In the genomic region with DNA sequence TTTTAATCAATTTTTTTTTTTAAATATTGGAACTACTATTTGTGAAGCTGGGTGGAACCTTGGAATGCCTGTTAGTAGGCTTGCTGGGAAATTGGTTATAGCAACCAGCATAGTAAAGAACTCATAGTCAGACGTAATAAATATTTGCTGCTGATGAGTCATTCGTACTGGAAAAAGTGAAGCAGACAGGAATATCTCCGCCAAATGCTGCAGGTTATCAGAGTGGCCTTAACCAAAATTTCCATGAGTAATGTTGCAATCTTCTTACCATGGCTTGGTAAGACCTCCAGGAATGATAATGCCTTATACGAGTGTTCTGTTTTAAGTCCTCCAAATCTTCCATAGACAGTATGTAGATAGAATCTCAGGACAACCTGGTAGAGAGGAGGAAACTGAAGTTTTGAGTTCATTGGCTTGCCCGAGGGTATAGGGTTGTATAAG, we compare ENCODE assay signal across 1 cellular context.
TF ChIP-seq lines count a peak whose summit lies in the region.

No MANE protein-coding gene starts in this region.

TF ChIP-seq in HEK293, 187 proteins besides CTCF, POLR2A, EP300 and RAD21 (continued from another document and continues in another):
- TF ChIP-seq, protein P1, sequence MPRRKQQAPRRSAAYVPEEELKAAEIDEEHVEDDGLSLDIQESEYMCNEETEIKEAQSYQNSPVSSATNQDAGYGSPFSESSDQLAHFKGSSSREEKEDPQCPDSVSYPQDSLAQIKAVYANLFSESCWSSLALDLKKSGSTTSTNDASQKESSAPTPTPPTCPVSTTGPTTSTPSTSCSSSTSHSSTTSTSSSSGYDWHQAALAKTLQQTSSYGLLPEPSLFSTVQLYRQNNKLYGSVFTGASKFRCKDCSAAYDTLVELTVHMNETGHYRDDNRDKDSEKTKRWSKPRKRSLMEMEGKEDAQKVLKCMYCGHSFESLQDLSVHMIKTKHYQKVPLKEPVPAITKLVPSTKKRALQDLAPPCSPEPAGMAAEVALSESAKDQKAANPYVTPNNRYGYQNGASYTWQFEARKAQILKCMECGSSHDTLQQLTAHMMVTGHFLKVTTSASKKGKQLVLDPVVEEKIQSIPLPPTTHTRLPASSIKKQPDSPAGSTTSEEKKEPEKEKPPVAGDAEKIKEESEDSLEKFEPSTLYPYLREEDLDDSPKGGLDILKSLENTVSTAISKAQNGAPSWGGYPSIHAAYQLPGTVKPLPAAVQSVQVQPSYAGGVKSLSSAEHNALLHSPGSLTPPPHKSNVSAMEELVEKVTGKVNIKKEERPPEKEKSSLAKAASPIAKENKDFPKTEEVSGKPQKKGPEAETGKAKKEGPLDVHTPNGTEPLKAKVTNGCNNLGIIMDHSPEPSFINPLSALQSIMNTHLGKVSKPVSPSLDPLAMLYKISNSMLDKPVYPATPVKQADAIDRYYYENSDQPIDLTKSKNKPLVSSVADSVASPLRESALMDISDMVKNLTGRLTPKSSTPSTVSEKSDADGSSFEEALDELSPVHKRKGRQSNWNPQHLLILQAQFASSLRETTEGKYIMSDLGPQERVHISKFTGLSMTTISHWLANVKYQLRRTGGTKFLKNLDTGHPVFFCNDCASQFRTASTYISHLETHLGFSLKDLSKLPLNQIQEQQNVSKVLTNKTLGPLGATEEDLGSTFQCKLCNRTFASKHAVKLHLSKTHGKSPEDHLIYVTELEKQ (tag by site-specific recombination; IDR thresholded peaks at IDR 0.05; ENCODE audit: borderline replicate concordance) = peak; percentile 41; the same call in 1 of the 2 replicates
- TF ChIP-seq ZNF311 (tag by site-specific recombination; IDR thresholded peaks at IDR 0.05; ENCODE audit: borderline replicate concordance) = no peak
- no peak for TF ChIP-seq ZNF837 (tag by site-specific recombination; IDR thresholded peaks at IDR 0.05)
- TF ChIP-seq HOXA7 (CRISPR knock-in tag; IDR thresholded peaks at IDR 0.05; ENCODE audit: borderline replicate concordance) = no peak
- no peak for TF ChIP-seq REPIN1 (tag by site-specific recombination; IDR thresholded peaks at IDR 0.05; ENCODE audit: low read depth)
- no peak for TF ChIP-seq ZNF658 (tag by site-specific recombination; IDR thresholded peaks at IDR 0.05)
- no peak for TF ChIP-seq ZNF433 (tag by site-specific recombination; IDR thresholded peaks at IDR 0.05; ENCODE audit: low read depth)
- TF ChIP-seq, protein P2, sequence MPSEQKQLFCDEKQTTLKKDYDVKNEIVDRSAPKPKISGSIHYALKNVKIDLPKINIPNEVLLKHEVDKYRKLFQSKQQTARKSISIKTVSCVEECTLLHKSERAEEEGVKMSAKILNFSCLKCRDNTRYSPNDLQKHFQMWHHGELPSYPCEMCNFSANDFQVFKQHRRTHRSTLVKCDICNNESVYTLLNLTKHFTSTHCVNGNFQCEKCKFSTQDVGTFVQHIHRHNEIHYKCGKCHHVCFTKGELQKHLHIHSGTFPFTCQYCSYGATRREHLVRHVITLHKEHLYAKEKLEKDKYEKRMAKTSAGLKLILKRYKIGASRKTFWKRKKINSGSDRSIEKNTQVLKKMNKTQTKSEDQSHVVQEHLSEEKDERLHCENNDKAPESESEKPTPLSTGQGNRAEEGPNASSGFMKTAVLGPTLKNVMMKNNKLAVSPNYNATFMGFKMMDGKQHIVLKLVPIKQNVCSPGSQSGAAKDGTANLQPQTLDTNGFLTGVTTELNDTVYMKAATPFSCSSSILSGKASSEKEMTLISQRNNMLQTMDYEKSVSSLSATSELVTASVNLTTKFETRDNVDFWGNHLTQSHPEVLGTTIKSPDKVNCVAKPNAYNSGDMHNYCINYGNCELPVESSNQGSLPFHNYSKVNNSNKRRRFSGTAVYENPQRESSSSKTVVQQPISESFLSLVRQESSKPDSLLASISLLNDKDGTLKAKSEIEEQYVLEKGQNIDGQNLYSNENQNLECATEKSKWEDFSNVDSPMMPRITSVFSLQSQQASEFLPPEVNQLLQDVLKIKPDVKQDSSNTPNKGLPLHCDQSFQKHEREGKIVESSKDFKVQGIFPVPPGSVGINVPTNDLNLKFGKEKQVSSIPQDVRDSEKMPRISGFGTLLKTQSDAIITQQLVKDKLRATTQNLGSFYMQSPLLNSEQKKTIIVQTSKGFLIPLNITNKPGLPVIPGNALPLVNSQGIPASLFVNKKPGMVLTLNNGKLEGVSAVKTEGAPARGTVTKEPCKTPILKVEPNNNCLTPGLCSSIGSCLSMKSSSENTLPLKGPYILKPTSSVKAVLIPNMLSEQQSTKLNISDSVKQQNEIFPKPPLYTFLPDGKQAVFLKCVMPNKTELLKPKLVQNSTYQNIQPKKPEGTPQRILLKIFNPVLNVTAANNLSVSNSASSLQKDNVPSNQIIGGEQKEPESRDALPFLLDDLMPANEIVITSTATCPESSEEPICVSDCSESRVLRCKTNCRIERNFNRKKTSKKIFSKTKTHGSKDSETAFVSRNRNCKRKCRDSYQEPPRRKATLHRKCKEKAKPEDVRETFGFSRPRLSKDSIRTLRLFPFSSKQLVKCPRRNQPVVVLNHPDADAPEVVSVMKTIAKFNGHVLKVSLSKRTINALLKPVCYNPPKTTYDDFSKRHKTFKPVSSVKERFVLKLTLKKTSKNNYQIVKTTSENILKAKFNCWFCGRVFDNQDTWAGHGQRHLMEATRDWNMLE (tag by site-specific recombination; conservative IDR thresholded peaks at IDR 0.05; ENCODE audit: low read depth) = no peak
- no peak for TF ChIP-seq GLI2 (tag by site-specific recombination; IDR thresholded peaks at IDR 0.05; ENCODE audit: borderline replicate concordance, low read depth)
- no peak for TF ChIP-seq ZNF791 (tag by site-specific recombination; IDR thresholded peaks at IDR 0.05)
- TF ChIP-seq ZNF138 (tag by site-specific recombination; IDR thresholded peaks at IDR 0.05; ENCODE audit: borderline replicate concordance) = no peak
- TF ChIP-seq, protein P3, sequence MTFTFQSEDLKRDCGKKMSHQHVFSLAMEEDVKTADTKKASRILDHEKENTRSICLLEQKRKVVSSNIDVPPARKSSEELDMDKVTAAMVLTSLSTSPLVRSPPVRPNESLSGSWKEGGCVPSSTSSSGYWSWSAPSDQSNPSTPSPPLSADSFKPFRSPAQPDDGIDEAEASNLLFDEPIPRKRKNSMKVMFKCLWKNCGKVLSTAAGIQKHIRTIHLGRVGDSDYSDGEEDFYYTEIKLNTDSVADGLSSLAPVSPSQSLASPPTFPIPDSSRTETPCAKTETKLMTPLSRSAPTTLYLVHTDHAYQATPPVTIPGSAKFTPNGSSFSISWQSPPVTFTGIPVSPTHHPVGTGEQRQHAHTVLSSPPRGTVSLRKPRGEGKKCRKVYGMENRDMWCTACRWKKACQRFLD (tag by site-specific recombination; IDR thresholded peaks at IDR 0.05) = no peak
- TF ChIP-seq ZNF596 (tag by site-specific recombination; IDR thresholded peaks at IDR 0.05) = no peak
- TF ChIP-seq ZNF202 (tag by site-specific recombination; IDR thresholded peaks at IDR 0.05; ENCODE audit: borderline replicate concordance) = no peak
- TF ChIP-seq ZNF239 (tag by site-specific recombination; IDR thresholded peaks at IDR 0.05) = no peak
- TF ChIP-seq ZNF707 (tag by site-specific recombination; IDR thresholded peaks at IDR 0.05) = no peak
- peak; percentile 7; the same call in 1 of the 2 replicates for TF ChIP-seq OSR2 (tag by site-specific recombination; IDR thresholded peaks at IDR 0.05)
- TF ChIP-seq ZNF184 (tag by site-specific recombination; IDR thresholded peaks at IDR 0.05) = peak; percentile 13; the same call in 1 of the 2 replicates
- TF ChIP-seq KLF1 (tag by site-specific recombination; IDR thresholded peaks at IDR 0.05) = no peak
- no peak for TF ChIP-seq ZFP69B (tag by site-specific recombination; IDR thresholded peaks at IDR 0.05)
- no peak for TF ChIP-seq OVOL3 (tag by site-specific recombination; IDR thresholded peaks at IDR 0.05)
- no peak for TF ChIP-seq ZNF677 (tag by site-specific recombination; IDR thresholded peaks at IDR 0.05)
- TF ChIP-seq, protein P4, sequence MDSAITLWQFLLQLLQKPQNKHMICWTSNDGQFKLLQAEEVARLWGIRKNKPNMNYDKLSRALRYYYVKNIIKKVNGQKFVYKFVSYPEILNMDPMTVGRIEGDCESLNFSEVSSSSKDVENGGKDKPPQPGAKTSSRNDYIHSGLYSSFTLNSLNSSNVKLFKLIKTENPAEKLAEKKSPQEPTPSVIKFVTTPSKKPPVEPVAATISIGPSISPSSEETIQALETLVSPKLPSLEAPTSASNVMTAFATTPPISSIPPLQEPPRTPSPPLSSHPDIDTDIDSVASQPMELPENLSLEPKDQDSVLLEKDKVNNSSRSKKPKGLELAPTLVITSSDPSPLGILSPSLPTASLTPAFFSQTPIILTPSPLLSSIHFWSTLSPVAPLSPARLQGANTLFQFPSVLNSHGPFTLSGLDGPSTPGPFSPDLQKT (IDR thresholded peaks at IDR 0.05; ENCODE audit: borderline replicate concordance, low read depth, low read length) = no peak
- TF ChIP-seq, protein P5, sequence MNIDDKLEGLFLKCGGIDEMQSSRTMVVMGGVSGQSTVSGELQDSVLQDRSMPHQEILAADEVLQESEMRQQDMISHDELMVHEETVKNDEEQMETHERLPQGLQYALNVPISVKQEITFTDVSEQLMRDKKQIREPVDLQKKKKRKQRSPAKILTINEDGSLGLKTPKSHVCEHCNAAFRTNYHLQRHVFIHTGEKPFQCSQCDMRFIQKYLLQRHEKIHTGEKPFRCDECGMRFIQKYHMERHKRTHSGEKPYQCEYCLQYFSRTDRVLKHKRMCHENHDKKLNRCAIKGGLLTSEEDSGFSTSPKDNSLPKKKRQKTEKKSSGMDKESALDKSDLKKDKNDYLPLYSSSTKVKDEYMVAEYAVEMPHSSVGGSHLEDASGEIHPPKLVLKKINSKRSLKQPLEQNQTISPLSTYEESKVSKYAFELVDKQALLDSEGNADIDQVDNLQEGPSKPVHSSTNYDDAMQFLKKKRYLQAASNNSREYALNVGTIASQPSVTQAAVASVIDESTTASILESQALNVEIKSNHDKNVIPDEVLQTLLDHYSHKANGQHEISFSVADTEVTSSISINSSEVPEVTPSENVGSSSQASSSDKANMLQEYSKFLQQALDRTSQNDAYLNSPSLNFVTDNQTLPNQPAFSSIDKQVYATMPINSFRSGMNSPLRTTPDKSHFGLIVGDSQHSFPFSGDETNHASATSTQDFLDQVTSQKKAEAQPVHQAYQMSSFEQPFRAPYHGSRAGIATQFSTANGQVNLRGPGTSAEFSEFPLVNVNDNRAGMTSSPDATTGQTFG (tag by site-specific recombination; IDR thresholded peaks at IDR 0.05; ENCODE audit: borderline replicate concordance) = no peak
- TF ChIP-seq ZNF600 (tag by site-specific recombination; IDR thresholded peaks at IDR 0.05) = peak; percentile 51
- no peak for TF ChIP-seq YY2 (tag by site-specific recombination; IDR thresholded peaks at IDR 0.05)
- TF ChIP-seq, protein P6, sequence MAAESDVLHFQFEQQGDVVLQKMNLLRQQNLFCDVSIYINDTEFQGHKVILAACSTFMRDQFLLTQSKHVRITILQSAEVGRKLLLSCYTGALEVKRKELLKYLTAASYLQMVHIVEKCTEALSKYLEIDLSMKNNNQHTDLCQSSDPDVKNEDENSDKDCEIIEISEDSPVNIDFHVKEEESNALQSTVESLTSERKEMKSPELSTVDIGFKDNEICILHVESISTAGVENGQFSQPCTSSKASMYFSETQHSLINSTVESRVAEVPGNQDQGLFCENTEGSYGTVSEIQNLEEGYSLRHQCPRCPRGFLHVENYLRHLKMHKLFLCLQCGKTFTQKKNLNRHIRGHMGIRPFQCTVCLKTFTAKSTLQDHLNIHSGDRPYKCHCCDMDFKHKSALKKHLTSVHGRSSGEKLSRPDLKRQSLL (tag by site-specific recombination; IDR thresholded peaks at IDR 0.05) = no peak
- TF ChIP-seq, protein P7, sequence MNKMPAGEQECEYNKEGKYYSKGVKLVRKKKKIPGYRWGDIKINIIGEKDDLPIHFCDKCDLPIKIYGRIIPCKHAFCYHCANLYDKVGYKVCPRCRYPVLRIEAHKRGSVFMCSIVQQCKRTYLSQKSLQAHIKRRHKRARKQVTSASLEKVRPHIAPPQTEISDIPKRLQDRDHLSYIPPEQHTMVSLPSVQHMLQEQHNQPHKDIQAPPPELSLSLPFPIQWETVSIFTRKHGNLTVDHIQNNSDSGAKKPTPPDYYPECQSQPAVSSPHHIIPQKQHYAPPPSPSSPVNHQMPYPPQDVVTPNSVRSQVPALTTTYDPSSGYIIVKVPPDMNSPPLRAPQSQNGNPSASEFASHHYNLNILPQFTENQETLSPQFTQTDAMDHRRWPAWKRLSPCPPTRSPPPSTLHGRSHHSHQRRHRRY (tag by site-specific recombination; IDR thresholded peaks at IDR 0.05) = no peak
- TF ChIP-seq ZNF324 (tag by site-specific recombination; IDR thresholded peaks at IDR 0.05) = 0 out of 2 replicates have a peak, but pooled peaks have one; percentile 60
- no peak for TF ChIP-seq ZNF169 (tag by site-specific recombination; IDR thresholded peaks at IDR 0.05)
- peak; percentile 64 for TF ChIP-seq SP7 (tag by site-specific recombination; IDR thresholded peaks at IDR 0.05)
- no peak for TF ChIP-seq ZNF16 (tag by site-specific recombination; IDR thresholded peaks at IDR 0.05; ENCODE audit: low read depth)
- TF ChIP-seq, protein P8, sequence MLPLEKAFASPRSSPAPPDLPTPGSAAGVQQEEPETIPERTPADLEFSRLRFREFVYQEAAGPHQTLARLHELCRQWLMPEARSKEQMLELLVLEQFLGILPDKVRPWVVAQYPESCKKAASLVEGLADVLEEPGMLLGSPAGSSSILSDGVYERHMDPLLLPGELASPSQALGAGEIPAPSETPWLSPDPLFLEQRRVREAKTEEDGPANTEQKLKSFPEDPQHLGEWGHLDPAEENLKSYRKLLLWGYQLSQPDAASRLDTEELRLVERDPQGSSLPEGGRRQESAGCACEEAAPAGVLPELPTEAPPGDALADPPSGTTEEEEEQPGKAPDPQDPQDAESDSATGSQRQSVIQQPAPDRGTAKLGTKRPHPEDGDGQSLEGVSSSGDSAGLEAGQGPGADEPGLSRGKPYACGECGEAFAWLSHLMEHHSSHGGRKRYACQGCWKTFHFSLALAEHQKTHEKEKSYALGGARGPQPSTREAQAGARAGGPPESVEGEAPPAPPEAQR (tag by site-specific recombination; IDR thresholded peaks at IDR 0.05) = no peak
- no peak for TF ChIP-seq ZNF560 (tag by site-specific recombination; IDR thresholded peaks at IDR 0.05; ENCODE audit: borderline replicate concordance)
- no peak for TF ChIP-seq ZNF785 (tag by site-specific recombination; IDR thresholded peaks at IDR 0.05)
- TF ChIP-seq ZNF426 (tag by site-specific recombination; IDR thresholded peaks at IDR 0.05) = no peak
- no peak for TF ChIP-seq ZNF223 (tag by site-specific recombination; IDR thresholded peaks at IDR 0.05)
- TF ChIP-seq, protein P9, sequence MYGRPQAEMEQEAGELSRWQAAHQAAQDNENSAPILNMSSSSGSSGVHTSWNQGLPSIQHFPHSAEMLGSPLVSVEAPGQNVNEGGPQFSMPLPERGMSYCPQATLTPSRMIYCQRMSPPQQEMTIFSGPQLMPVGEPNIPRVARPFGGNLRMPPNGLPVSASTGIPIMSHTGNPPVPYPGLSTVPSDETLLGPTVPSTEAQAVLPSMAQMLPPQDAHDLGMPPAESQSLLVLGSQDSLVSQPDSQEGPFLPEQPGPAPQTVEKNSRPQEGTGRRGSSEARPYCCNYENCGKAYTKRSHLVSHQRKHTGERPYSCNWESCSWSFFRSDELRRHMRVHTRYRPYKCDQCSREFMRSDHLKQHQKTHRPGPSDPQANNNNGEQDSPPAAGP (tag by site-specific recombination; IDR thresholded peaks at IDR 0.05) = no peak
- TF ChIP-seq SCRT2 (tag by site-specific recombination; IDR thresholded peaks at IDR 0.05) = no peak
- TF ChIP-seq ZNF23 (tag by site-specific recombination; IDR thresholded peaks at IDR 0.05; ENCODE audit: borderline replicate concordance) = no peak
